Comparison of ENCODE assay signal across 12 cellular contexts in genomic region chrX:20506739-20507138, GRCh38.
DNase-seq lines count a peak whose midpoint lies in the region; ATAC-seq and TF ChIP-seq lines count a peak whose summit lies in the region.
"Had no signal": no experiment of that assay in that cellular context is flagged by ENCODE, and none has a peak within 500 bp of the region (broad histone marks: within the 10 kb centered on the region; RNA-seq: fewer than 3 reads in every experiment).

No MANE protein-coding gene starts in this region.

- no peak overlapping the region for H3K4me2 ChIP-seq in IMR-90 (ENCODE audit: low read depth, low read length)

- H3K9ac ChIP-seq in IMR-90 (ENCODE audit: low read depth, low read length): no peak overlapping the region

- H3K79me1 ChIP-seq in IMR-90 (ENCODE audit: low read depth in 1 of 2, low read length in 2 of 2): no peaks in the 10 kb centered on the region

- intact Hi-C loops in IMR-90 (cut with micrococcal nuclease) (no loop called here), psoas muscle (cut with DNase I) (no loop called here)

- H3K27me3 ChIP-seq in IMR-90 (ENCODE audit: control insufficient read depth, insufficient read depth, low read length): no peaks in the 10 kb centered on the region
- no peaks in the 10 kb centered on the region for H3K27me3 ChIP-seq in psoas muscle (ENCODE audit: insufficient read depth in 3 of 3, low read length in 2 of 3)

- H3K56ac ChIP-seq in IMR-90 (ENCODE audit: extremely low read depth, insufficient read depth, low read length): no peak overlapping the region

- H3K27ac ChIP-seq in IMR-90 (ENCODE audit: insufficient read depth, low read length) (no peak overlapping the region), psoas muscle (no peak overlapping the region)

- no peak overlapping the region for H2AK9ac ChIP-seq in IMR-90 (replicated peaks; ENCODE audit: low read depth, low read length, poor library complexity)

- no peak overlapping the region for H4K91ac ChIP-seq in IMR-90 (ENCODE audit: insufficient read depth, low read depth, low read length)

- H3K4me3 ChIP-seq in IMR-90 (ENCODE audit: insufficient read depth, low read depth, low read length): no peak overlapping the region
- no peak overlapping the region for H3K4me3 ChIP-seq in fibroblast of the aortic adventitia (ENCODE audit: low read depth, low read length)
- no peak overlapping the region for H3K4me3 ChIP-seq in psoas muscle

- H2AFZ ChIP-seq in IMR-90 (replicated peaks; ENCODE audit: low read length, poor library complexity): no peak overlapping the region

- POLR2A ChIA-PET in IMR-90 (lab: Charles Lee; ENCODE audit: unreplicated experiment): no interaction called here

- no peak overlapping the region for H3K14ac ChIP-seq in IMR-90 (replicated peaks; ENCODE audit: low read depth, low read length)

- H3K9me1 ChIP-seq in IMR-90 (ENCODE audit: insufficient read depth, low read length): no peaks in the 10 kb centered on the region

- ATAC-seq in GM18867 (IDR thresholded peaks at IDR 0.05; ENCODE audit: unreplicated experiment) (peak; percentile 69), IMR-90 (ENCODE audit: low read depth) (0 out of 2 replicates have a peak, but pooled peaks have one; percentile 44), psoas muscle (no peak), HG02798 (IDR thresholded peaks at IDR 0.05; ENCODE audit: poor library complexity, unreplicated experiment) (no peak)

- H2BK15ac ChIP-seq in IMR-90 (ENCODE audit: low read depth, low read length): no peak overlapping the region

- no peak overlapping the region for H4K5ac ChIP-seq in IMR-90 (ENCODE audit: low read depth, low read length)

- no peak overlapping the region for H3K4ac ChIP-seq in IMR-90 (ENCODE audit: low read depth, low read length)

- H2BK5ac ChIP-seq in IMR-90 (ENCODE audit: low read depth, low read length, poor library complexity, severe bottlenecking): no peak overlapping the region

- H4K20me1 ChIP-seq in IMR-90 (ENCODE audit: insufficient read depth, low read length): no peaks in the 10 kb centered on the region

- H3K23ac ChIP-seq in IMR-90 (ENCODE audit: low read depth, low read length): no peak overlapping the region

- H3K36me3 ChIP-seq in IMR-90 (ENCODE audit: control insufficient read depth, insufficient read depth, low read length) (no peaks in the 10 kb centered on the region), psoas muscle (ENCODE audit: insufficient read depth in 1 of 2, low read depth in 1 of 2) (no peaks in the 10 kb centered on the region)

- no peak for TF ChIP-seq RAD21 in IMR-90 (IDR thresholded peaks at IDR 0.05; ENCODE audit: low read length)

- no peak for TF ChIP-seq POLR2A in IMR-90 (IDR thresholded peaks at IDR 0.05; ENCODE audit: low read depth, low read length)

- CTCF ChIA-PET in IMR-90 (lab: Yijun Ruan, JAX): interaction anchor here (0.8 kb wide), 1 partner anchor 746 kb away, joined by 3 read pairs; no protein-coding TSS in a partner anchor

- TF ChIP-seq CTCF in IMR-90 (conservative IDR thresholded peaks at IDR 0.05; ENCODE audit: low read depth, low read length): no peak
- TF ChIP-seq CTCF in fibroblast of the aortic adventitia (IDR thresholded peaks at IDR 0.05; ENCODE audit: insufficient read depth, low read length): peak; percentile 11
- no peak for TF ChIP-seq CTCF in psoas muscle (IDR thresholded peaks at IDR 0.05)

- no TSS peak for BruUV-seq in IMR-90 (replicated peaks; lab: Mats Ljungman, UMichigan)

- no peak overlapping the region for H4K8ac ChIP-seq in IMR-90 (ENCODE audit: low read depth in 2 of 2, low read length in 2 of 2)

- dilution Hi-C loops in IMR-90 (cut with HindIII; ENCODE audit: low sequenced_read_pairs, unreplicated experiment): no loop called here

- DNase-seq in ELR (ENCODE audit: low read depth) (peak; percentile 41), IMR-90 (peak; percentile 14), fibroblast of the aortic adventitia (ENCODE audit: low read depth) (no peak), psoas muscle (no peak), 8988T (no peak)
- DNase-seq: C1 segment of cervical spinal cord, DMS 273 treated with DMSO at 0.1 percent for 48 hours, NCI-H1930, NCI-H2171, SHP77 treated with DMSO at 0.1 percent for 48 hours had no signal

- in situ Hi-C loops in IMR-90 (cut with MboI; ENCODE audit: low sequenced_read_pairs): no loop called here

- no peak overlapping the region for H2BK120ac ChIP-seq in IMR-90 (ENCODE audit: low read depth, low read length)

- H3K4me1 ChIP-seq in IMR-90 (ENCODE audit: control insufficient read depth, insufficient read depth, low read length): no peaks in the 10 kb centered on the region
- H3K4me1 ChIP-seq in psoas muscle: no peaks in the 10 kb centered on the region

- H2BK20ac ChIP-seq in IMR-90 (ENCODE audit: low read depth, low read length): no peak overlapping the region

- no peak overlapping the region for H2AK5ac ChIP-seq in IMR-90 (ENCODE audit: low read depth, low read length)

- H3K18ac ChIP-seq in IMR-90 (ENCODE audit: low read depth, low read length): no peak overlapping the region

- no peaks in the 10 kb centered on the region for H3K9me3 ChIP-seq in IMR-90 (ENCODE audit: control insufficient read depth, insufficient read depth, low read length)
- no peaks in the 10 kb centered on the region for H3K9me3 ChIP-seq in psoas muscle

TF ChIP-seq in IMR-90, 13 proteins besides CTCF, POLR2A, EP300 and RAD21:
- TF ChIP-seq CEBPB (IDR thresholded peaks at IDR 0.05; ENCODE audit: low read depth, low read length) (no peak), BHLHE40 (IDR thresholded peaks at IDR 0.05; ENCODE audit: low read depth, low read length) (no peak), MAZ (IDR thresholded peaks at IDR 0.05; ENCODE audit: borderline replicate concordance, low read depth, low read length) (no peak), USF2 (IDR thresholded peaks at IDR 0.05; ENCODE audit: low read depth, low read length) (no peak), RCOR1 (IDR thresholded peaks at IDR 0.05; ENCODE audit: insufficient replicate concordance, low read length) (no peak), FOS (IDR thresholded peaks at IDR 0.05; ENCODE audit: low read depth, low read length) (no peak), CHD1 (IDR thresholded peaks at IDR 0.05; ENCODE audit: low read depth, low read length) (no peak), ELK1 (IDR thresholded peaks at IDR 0.05; ENCODE audit: borderline replicate concordance, low read depth, low read length) (no peak), RFX5 (IDR thresholded peaks at IDR 0.05; ENCODE audit: low read depth, low read length) (no peak), SMC3 (IDR thresholded peaks at IDR 0.05; ENCODE audit: low read depth, low read length) (no peak), MAFK (IDR thresholded peaks at IDR 0.05; ENCODE audit: low read depth, low read length) (no peak), MXI1 (IDR thresholded peaks at IDR 0.05; ENCODE audit: borderline replicate concordance, low read depth, low read length) (no peak), NFE2L2 (IDR thresholded peaks at IDR 0.05; ENCODE audit: low read depth, low read length) (no peak)
TF ChIP-seq in IMR-90: peak in this region for 0.

Comparison
In these comparisons a context has a peak if more than half of its experiments do, and no peak if none do; other contexts are left out.
1. DNase-seq: peak in ELR (single experiment) and IMR-90 (single experiment); none in fibroblast of the aortic adventitia (single experiment), psoas muscle (0 of 2) and 8988T (single experiment).
2. ATAC-seq: peak in GM18867 (single experiment) and IMR-90 (single experiment); none in psoas muscle (0 of 4) and HG02798 (single experiment).